In the genomic region with DNA sequence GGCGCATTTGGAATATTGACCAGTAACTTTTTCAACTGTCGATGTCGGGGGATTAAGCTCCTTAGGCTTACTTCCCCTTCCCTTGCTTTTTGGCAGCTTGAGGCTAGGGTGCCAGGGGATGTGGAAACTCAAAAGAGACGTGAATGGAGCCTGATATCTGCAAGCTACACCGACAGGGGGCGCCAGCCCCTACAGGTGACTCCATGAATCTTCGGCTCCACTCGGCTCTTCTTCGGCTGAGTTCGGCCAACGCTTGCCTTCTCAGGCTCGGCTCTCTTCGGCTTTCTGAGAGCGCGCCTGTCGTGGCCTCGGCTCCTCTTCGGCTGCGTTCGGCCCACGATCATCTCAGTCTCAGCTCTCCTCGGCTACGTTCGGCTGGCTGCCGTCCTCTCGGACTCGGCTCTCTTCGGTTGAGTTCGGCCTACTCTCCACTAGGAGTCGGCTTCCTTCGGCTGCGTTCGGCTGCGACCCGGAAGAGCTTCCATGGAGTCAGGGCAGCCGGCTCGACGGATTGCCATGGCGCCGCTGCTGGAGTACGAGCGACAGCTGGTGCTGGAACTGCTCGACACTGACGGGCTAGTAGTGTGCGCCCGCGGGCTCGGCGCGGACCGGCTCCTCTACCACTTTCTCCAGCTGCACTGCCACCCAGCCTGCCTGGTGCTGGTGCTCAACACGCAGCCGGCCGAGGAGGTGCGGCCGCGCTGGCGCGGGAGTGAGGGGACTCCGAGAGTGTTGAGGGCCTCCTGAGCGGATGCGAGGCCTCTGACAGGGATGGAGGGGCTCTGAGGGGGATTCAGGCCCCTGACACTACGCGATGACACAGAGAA, we compare ENCODE assay signal across 1 cellular context.
A peak's percentile ranks its signal among the peaks of the same experiment; 100 is the strongest.
TF ChIP-seq lines count a peak whose summit lies in the region.

A gene (plus strand): TSS at position 472 of the 827 bp plus-strand sequence. CDS start 12 bp downstream, at position 484.

TF ChIP-seq in HepG2, 621 proteins besides CTCF, POLR2A, EP300 and RAD21 (continued from another document and continues in another):
- TF ChIP-seq, protein P1, sequence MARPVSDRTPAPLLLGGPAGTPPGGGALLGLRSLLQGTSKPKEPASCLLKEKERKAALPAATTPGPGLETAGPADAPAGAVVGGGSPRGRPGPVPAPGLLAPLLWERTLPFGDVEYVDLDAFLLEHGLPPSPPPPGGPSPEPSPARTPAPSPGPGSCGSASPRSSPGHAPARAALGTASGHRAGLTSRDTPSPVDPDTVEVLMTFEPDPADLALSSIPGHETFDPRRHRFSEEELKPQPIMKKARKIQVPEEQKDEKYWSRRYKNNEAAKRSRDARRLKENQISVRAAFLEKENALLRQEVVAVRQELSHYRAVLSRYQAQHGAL (CRISPR knock-in tag; IDR thresholded peaks at IDR 0.05; ENCODE audit: not compliant biosample characterization) = no peak
- peak; percentile 61; the same call in 1 of the 2 replicates for TF ChIP-seq ZNF614 (CRISPR knock-in tag; IDR thresholded peaks at IDR 0.05; ENCODE audit: borderline replicate concordance)
- no peak for TF ChIP-seq TCF7 (IDR thresholded peaks at IDR 0.05; ENCODE audit: low read depth)
- TF ChIP-seq, protein P2, sequence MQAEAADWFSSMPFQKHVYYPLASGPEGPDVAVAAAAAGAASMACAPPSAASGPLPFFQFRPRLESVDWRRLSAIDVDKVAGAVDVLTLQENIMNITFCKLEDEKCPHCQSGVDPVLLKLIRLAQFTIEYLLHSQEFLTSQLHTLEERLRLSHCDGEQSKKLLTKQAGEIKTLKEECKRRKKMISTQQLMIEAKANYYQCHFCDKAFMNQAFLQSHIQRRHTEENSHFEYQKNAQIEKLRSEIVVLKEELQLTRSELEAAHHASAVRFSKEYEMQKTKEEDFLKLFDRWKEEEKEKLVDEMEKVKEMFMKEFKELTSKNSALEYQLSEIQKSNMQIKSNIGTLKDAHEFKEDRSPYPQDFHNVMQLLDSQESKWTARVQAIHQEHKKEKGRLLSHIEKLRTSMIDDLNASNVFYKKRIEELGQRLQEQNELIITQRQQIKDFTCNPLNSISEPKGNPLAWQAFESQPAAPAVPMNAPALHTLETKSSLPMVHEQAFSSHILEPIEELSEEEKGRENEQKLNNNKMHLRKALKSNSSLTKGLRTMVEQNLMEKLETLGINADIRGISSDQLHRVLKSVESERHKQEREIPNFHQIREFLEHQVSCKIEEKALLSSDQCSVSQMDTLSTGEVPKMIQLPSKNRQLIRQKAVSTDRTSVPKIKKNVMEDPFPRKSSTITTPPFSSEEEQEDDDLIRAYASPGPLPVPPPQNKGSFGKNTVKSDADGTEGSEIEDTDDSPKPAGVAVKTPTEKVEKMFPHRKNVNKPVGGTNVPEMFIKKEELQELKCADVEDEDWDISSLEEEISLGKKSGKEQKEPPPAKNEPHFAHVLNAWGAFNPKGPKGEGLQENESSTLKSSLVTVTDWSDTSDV (CRISPR knock-in tag; IDR thresholded peaks at IDR 0.05) = peak; percentile 96
- TF ChIP-seq NAIF1 (CRISPR knock-in tag; IDR thresholded peaks at IDR 0.05; ENCODE audit: borderline replicate concordance) = peak; percentile 55; the same call in 1 of the 2 replicates
- peak; percentile 82; the same call in 1 of the 2 replicates for TF ChIP-seq ISL2 (CRISPR knock-in tag; IDR thresholded peaks at IDR 0.05)
- no peak for TF ChIP-seq PHF5A (CRISPR knock-in tag; IDR thresholded peaks at IDR 0.05; ENCODE audit: low read depth, unreplicated experiment)
- peak; percentile 87 for TF ChIP-seq ERF (CRISPR knock-in tag; IDR thresholded peaks at IDR 0.05)
- TF ChIP-seq TAF1 (CRISPR knock-in tag; IDR thresholded peaks at IDR 0.05) = peak; percentile 99
- TF ChIP-seq CBX5 (CRISPR knock-in tag; IDR thresholded peaks at IDR 0.05; ENCODE audit: borderline replicate concordance) = peak; percentile 79; the same call in 1 of the 2 replicates
- no peak for TF ChIP-seq ADNP (CRISPR knock-in tag; IDR thresholded peaks at IDR 0.05)
- TF ChIP-seq ZNF446 (CRISPR knock-in tag; IDR thresholded peaks at IDR 0.05) = no peak
- TF ChIP-seq, protein P3, sequence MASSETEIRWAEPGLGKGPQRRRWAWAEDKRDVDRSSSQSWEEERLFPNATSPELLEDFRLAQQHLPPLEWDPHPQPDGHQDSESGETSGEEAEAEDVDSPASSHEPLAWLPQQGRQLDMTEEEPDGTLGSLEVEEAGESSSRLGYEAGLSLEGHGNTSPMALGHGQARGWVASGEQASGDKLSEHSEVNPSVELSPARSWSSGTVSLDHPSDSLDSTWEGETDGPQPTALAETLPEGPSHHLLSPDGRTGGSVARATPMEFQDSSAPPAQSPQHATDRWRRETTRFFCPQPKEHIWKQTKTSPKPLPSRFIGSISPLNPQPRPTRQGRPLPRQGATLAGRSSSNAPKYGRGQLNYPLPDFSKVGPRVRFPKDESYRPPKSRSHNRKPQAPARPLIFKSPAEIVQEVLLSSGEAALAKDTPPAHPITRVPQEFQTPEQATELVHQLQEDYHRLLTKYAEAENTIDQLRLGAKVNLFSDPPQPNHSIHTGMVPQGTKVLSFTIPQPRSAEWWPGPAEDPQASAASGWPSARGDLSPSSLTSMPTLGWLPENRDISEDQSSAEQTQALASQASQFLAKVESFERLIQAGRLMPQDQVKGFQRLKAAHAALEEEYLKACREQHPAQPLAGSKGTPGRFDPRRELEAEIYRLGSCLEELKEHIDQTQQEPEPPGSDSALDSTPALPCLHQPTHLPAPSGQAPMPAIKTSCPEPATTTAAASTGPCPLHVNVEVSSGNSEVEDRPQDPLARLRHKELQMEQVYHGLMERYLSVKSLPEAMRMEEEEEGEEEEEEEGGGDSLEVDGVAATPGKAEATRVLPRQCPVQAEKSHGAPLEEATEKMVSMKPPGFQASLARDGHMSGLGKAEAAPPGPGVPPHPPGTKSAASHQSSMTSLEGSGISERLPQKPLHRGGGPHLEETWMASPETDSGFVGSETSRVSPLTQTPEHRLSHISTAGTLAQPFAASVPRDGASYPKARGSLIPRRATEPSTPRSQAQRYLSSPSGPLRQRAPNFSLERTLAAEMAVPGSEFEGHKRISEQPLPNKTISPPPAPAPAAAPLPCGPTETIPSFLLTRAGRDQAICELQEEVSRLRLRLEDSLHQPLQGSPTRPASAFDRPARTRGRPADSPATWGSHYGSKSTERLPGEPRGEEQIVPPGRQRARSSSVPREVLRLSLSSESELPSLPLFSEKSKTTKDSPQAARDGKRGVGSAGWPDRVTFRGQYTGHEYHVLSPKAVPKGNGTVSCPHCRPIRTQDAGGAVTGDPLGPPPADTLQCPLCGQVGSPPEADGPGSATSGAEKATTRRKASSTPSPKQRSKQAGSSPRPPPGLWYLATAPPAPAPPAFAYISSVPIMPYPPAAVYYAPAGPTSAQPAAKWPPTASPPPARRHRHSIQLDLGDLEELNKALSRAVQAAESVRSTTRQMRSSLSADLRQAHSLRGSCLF (CRISPR knock-in tag; IDR thresholded peaks at IDR 0.05; ENCODE audit: borderline replicate concordance) = 0 out of 2 replicates have a peak, but pooled peaks have one; percentile 78
- peak; percentile 97 for TF ChIP-seq KMT2A (CRISPR knock-in tag; IDR thresholded peaks at IDR 0.05)
- peak; percentile 100 for TF ChIP-seq KMT2B (CRISPR knock-in tag; IDR thresholded peaks at IDR 0.05)
- peak; percentile 98 for TF ChIP-seq RBFOX2 (IDR thresholded peaks at IDR 0.05; ENCODE audit: low read depth, low read length)
- no peak for TF ChIP-seq SSRP1 (CRISPR knock-in tag; IDR thresholded peaks at IDR 0.05)
- TF ChIP-seq GTF3A (CRISPR knock-in tag; conservative IDR thresholded peaks at IDR 0.05) = peak; percentile 95
- TF ChIP-seq POLR2AphosphoS5 (IDR thresholded peaks at IDR 0.05; ENCODE audit: low read depth, low read length) = peak; percentile 86
- peak; percentile 99 for TF ChIP-seq SPEN (CRISPR knock-in tag; IDR thresholded peaks at IDR 0.05; ENCODE audit: low read depth)
- TF ChIP-seq, protein P4, sequence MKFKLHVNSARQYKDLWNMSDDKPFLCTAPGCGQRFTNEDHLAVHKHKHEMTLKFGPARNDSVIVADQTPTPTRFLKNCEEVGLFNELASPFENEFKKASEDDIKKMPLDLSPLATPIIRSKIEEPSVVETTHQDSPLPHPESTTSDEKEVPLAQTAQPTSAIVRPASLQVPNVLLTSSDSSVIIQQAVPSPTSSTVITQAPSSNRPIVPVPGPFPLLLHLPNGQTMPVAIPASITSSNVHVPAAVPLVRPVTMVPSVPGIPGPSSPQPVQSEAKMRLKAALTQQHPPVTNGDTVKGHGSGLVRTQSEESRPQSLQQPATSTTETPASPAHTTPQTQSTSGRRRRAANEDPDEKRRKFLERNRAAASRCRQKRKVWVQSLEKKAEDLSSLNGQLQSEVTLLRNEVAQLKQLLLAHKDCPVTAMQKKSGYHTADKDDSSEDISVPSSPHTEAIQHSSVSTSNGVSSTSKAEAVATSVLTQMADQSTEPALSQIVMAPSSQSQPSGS (CRISPR knock-in tag; IDR thresholded peaks at IDR 0.05) = peak; percentile 73
- TF ChIP-seq PCBP2 (optimal IDR thresholded peaks at IDR 0.05; ENCODE audit: low read depth, low read length, poor library complexity, severe bottlenecking) = no peak
- TF ChIP-seq, protein P5, sequence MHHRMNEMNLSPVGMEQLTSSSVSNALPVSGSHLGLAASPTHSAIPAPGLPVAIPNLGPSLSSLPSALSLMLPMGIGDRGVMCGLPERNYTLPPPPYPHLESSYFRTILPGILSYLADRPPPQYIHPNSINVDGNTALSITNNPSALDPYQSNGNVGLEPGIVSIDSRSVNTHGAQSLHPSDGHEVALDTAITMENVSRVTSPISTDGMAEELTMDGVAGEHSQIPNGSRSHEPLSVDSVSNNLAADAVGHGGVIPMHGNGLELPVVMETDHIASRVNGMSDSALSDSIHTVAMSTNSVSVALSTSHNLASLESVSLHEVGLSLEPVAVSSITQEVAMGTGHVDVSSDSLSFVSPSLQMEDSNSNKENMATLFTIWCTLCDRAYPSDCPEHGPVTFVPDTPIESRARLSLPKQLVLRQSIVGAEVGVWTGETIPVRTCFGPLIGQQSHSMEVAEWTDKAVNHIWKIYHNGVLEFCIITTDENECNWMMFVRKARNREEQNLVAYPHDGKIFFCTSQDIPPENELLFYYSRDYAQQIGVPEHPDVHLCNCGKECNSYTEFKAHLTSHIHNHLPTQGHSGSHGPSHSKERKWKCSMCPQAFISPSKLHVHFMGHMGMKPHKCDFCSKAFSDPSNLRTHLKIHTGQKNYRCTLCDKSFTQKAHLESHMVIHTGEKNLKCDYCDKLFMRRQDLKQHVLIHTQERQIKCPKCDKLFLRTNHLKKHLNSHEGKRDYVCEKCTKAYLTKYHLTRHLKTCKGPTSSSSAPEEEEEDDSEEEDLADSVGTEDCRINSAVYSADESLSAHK (CRISPR knock-in tag; IDR thresholded peaks at IDR 0.05; ENCODE audit: borderline replicate concordance) = peak; percentile 28; the same call in 1 of the 2 replicates
- TF ChIP-seq ZNF839 (CRISPR knock-in tag; IDR thresholded peaks at IDR 0.05; ENCODE audit: borderline replicate concordance) = peak; percentile 99
- TF ChIP-seq, protein P6, sequence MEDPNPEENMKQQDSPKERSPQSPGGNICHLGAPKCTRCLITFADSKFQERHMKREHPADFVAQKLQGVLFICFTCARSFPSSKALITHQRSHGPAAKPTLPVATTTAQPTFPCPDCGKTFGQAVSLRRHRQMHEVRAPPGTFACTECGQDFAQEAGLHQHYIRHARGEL (CRISPR knock-in tag; IDR thresholded peaks at IDR 0.05) = 0 out of 2 replicates have a peak, but pooled peaks have one; percentile 11
- no peak; the same call in none of the 2 replicates for TF ChIP-seq MEIS2 (CRISPR knock-in tag; IDR thresholded peaks at IDR 0.05)
- peak; percentile 47; the same call in 1 of the 2 replicates for TF ChIP-seq REPIN1 (CRISPR knock-in tag; IDR thresholded peaks at IDR 0.05; ENCODE audit: borderline replicate concordance, low read depth)
- no peak for TF ChIP-seq MAFK (conservative IDR thresholded peaks at IDR 0.05 in 1 of 2, IDR thresholded peaks at IDR 0.05 in 1 of 2; ENCODE audit: low read length in 2 of 2)
- TF ChIP-seq, protein P7, sequence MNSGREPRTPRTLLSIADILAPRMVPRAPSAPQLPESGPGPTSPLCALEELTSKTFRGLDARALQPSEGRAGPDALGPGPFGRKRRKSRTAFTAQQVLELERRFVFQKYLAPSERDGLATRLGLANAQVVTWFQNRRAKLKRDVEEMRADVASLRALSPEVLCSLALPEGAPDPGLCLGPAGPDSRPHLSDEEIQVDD (CRISPR knock-in tag; IDR thresholded peaks at IDR 0.05; ENCODE audit: borderline replicate concordance) = peak; percentile 96; the same call in 1 of the 2 replicates
- TF ChIP-seq, protein P8, sequence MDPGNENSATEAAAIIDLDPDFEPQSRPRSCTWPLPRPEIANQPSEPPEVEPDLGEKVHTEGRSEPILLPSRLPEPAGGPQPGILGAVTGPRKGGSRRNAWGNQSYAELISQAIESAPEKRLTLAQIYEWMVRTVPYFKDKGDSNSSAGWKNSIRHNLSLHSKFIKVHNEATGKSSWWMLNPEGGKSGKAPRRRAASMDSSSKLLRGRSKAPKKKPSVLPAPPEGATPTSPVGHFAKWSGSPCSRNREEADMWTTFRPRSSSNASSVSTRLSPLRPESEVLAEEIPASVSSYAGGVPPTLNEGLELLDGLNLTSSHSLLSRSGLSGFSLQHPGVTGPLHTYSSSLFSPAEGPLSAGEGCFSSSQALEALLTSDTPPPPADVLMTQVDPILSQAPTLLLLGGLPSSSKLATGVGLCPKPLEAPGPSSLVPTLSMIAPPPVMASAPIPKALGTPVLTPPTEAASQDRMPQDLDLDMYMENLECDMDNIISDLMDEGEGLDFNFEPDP (CRISPR knock-in tag; conservative IDR thresholded peaks at IDR 0.05) = 0 out of 2 replicates have a peak, but pooled peaks have one; percentile 77
- TF ChIP-seq ZNF3 (CRISPR knock-in tag; IDR thresholded peaks at IDR 0.05) = 0 out of 2 replicates have a peak, but pooled peaks have one; percentile 40
- TF ChIP-seq YEATS2 (CRISPR knock-in tag; IDR thresholded peaks at IDR 0.05; ENCODE audit: borderline replicate concordance) = peak; percentile 99
- peak; percentile 89 for TF ChIP-seq HOXA3 (CRISPR knock-in tag; IDR thresholded peaks at IDR 0.05)
- TF ChIP-seq, protein P9, sequence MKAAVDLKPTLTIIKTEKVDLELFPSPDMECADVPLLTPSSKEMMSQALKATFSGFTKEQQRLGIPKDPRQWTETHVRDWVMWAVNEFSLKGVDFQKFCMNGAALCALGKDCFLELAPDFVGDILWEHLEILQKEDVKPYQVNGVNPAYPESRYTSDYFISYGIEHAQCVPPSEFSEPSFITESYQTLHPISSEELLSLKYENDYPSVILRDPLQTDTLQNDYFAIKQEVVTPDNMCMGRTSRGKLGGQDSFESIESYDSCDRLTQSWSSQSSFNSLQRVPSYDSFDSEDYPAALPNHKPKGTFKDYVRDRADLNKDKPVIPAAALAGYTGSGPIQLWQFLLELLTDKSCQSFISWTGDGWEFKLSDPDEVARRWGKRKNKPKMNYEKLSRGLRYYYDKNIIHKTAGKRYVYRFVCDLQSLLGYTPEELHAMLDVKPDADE (CRISPR knock-in tag; IDR thresholded peaks at IDR 0.05) = no peak
- TF ChIP-seq NFIB (CRISPR knock-in tag; IDR thresholded peaks at IDR 0.05; ENCODE audit: borderline replicate concordance) = no peak
- TF ChIP-seq FOXK1 (CRISPR knock-in tag; IDR thresholded peaks at IDR 0.05; ENCODE audit: borderline replicate concordance, low read depth) = 0 out of 2 replicates have a peak, but pooled peaks have one; percentile 56
- peak; percentile 93 for TF ChIP-seq ZNF317 (CRISPR knock-in tag; IDR thresholded peaks at IDR 0.05)
- TF ChIP-seq POLR2AphosphoS2 (IDR thresholded peaks at IDR 0.05; ENCODE audit: low read depth, low read length) = no peak
